ENCODE assay signal across 12 cellular contexts in genomic region chr9:17004500-17004899, GRCh38.
A peak's percentile ranks its signal among the peaks of the same experiment; 100 is the strongest.
DNase-seq lines count a peak whose midpoint lies in the region; ATAC-seq, FAIRE-seq and TF ChIP-seq lines count a peak whose summit lies in the region.
"Had no signal": no experiment of that assay in that cellular context is flagged by ENCODE, and none has a peak within 500 bp of the region (broad histone marks: within the 10 kb centered on the region; RNA-seq: fewer than 3 reads in every experiment).

No MANE protein-coding gene starts in this region.

- H4K20me1 ChIP-seq in GM12878 (ENCODE audit: control insufficient read depth, insufficient read depth) = no peaks in the 10 kb centered on the region

- WGBS in GM12878 (ENCODE audit: insufficient coverage, insufficient replicate concordance, low lambda C conversion rate, missing lambda C conversion rate) = 11% methylated on average over 5 of the region's 5 CpGs

- SMC1A ChIA-PET in GM12878 (lab: Charles Lee; ENCODE audit: uncharacterized antibody, unreplicated experiment) = interaction anchor here (2.4 kb wide), 1 partner anchor 14 kb away, joined by 7 read pairs; no protein-coding TSS in a partner anchor

- POLR2A ChIA-PET in GM12878 (lab: Charles Lee) = no interaction called here

- H3K9me3 ChIP-seq in GM12878 (replicated peaks; ENCODE audit: control insufficient read depth, insufficient read depth, low read length) (no peaks in the 10 kb centered on the region), tibial artery (no peaks in the 10 kb centered on the region)
- H3K9me3 ChIP-seq: thyroid gland had no signal

- no TSS peak for BruUV-seq in GM12878 (replicated peaks; lab: Mats Ljungman, UMichigan)

- H3K4me2 ChIP-seq in GM12878 (ENCODE audit: control insufficient read depth, insufficient read depth) = no peak overlapping the region

- CTCF ChIA-PET in GM12878 (lab: Yijun Ruan, JAX) = interaction anchor here (0.7 to 1.0 kb wide), 3 partner anchors 15 to 329 kb away, joined by 3 read pairs; no protein-coding TSS in a partner anchor

- no peak for TF ChIP-seq POLR2A in GM12878 (IDR thresholded peaks at IDR 0.05; ENCODE audit: low read depth, low read length)

- ATAC-seq in GM12878 = peak; percentile 67

- H3K36me3 ChIP-seq in GM12878 (ENCODE audit: control insufficient read depth in 2 of 2, insufficient read depth in 2 of 2, low read length in 1 of 2) (no peaks in the 10 kb centered on the region), tibial artery (no peaks in the 10 kb centered on the region)
- H3K36me3 ChIP-seq: thyroid gland had no signal

- in situ Hi-C loops in GM12878 (cut with MboI) = no loop called here

- H3K4me3 ChIP-seq in GM12878 = no peak overlapping the region
- no peak overlapping the region for H3K4me3 ChIP-seq in tibial artery
- H3K4me3 ChIP-seq: thyroid gland had no signal

- TF ChIP-seq CTCF in GM12878 (IDR thresholded peaks at IDR 0.05 in 2 of 3, conservative IDR thresholded peaks at IDR 0.05 in 1 of 3; ENCODE audit: control insufficient read depth in 2 of 3, extremely low read depth in 1 of 3, insufficient read depth in 1 of 3, low read depth in 3 of 3, low read length in 3 of 3) (no peak), tibial artery (IDR thresholded peaks at IDR 0.05) (no peak)

- H3K27me3 ChIP-seq in GM12878 (replicated peaks in 1 of 2; ENCODE audit: control insufficient read depth in 2 of 2, insufficient read depth in 2 of 2, low read length in 1 of 2) (no peaks in the 10 kb centered on the region), tibial artery (no peaks in the 10 kb centered on the region)
- H3K27me3 ChIP-seq: thyroid gland had no signal

- H3K4me1 ChIP-seq in GM12878 (ENCODE audit: control insufficient read depth, insufficient read depth, low read length) (no peaks in the 10 kb centered on the region), tibial artery (peaks cover 0 to 13% (median 4%) of the 10 kb centered on the region in 4 donors)

- FAIRE-seq in HTR-8/SVneo (lab: Jason Lieb, UNC) = no peak
- FAIRE-seq in GM12878 (lab: Jason Lieb, UNC) = no peak
- FAIRE-seq: D721Med had no signal

- RAD21 ChIA-PET in GM12878 (lab: Charles Lee; ENCODE audit: unreplicated experiment) = no interaction called here

- H3K27ac ChIP-seq in GM12878 (ENCODE audit: control insufficient read depth, insufficient read depth) (no peak overlapping the region), tibial artery (peak overlapping the region; percentile 24 to 41)
- H3K27ac ChIP-seq: thyroid gland had no signal

- no peak for TF ChIP-seq EP300 in GM12878 (IDR thresholded peaks at IDR 0.05; ENCODE audit: borderline replicate concordance in 1 of 2, control insufficient read depth in 1 of 2, low read depth in 2 of 2, low read length in 2 of 2)

- no peak overlapping the region for H3K9ac ChIP-seq in GM12878 (ENCODE audit: control insufficient read depth, insufficient read depth, low read length)

- no peak for TF ChIP-seq RAD21 in GM12878 (IDR thresholded peaks at IDR 0.05; ENCODE audit: insufficient read depth, low read depth, low read length)

- no peak overlapping the region for H2AFZ ChIP-seq in GM12878 (ENCODE audit: control insufficient read depth, low read depth, low read length)

- H3K79me2 ChIP-seq in GM12878 (ENCODE audit: control insufficient read depth, insufficient read depth, low read length) = no peaks in the 10 kb centered on the region

- intact Hi-C loops in GM12878 (cut with micrococcal nuclease; ENCODE audit: unreplicated experiment) = no loop called here
- intact Hi-C loops in tibial artery (cut with DNase I; ENCODE audit: low total_unique reads) = no loop called here

- DNase-seq in HTR-8/SVneo (ENCODE audit: insufficient read length, low spot score) (peak; percentile 4), GM12878 (ENCODE audit: low read depth, low spot score) (no peak), iris pigment epithelial cell (ENCODE audit: low read depth) (peak; percentile 75), tibial artery (no peak), anterior cingulate cortex (lab: John Stamatoyannopoulos, UW) (no peak), NCI-H526 treated with DMSO at 0.1 percent for 48 hours (lab: John Stamatoyannopoulos, UW) (no peak)
- DNase-seq in stimulated activated naive CD4-positive, alpha-beta T cell treated with Interleukin-2 at 50 U/mL for 16 hours (lab: John Stamatoyannopoulos, UW) = no peak
- DNase-seq: activated CD8-positive, alpha-beta memory T cell treated with anti-CD3 and anti-CD28 coated beads for 24 hours; activated naive CD4-positive, alpha-beta T cell; cerebellar nuclear complex had no signal

TF ChIP-seq in GM12878, 131 proteins besides CTCF, POLR2A, EP300 and RAD21:
- TF ChIP-seq E2F4 (IDR thresholded peaks at IDR 0.05; ENCODE audit: low read depth, low read length) = no peak
- TF ChIP-seq PBX3 (IDR thresholded peaks at IDR 0.05; ENCODE audit: insufficient replicate concordance, low read depth, low read length) = no peak
- no peak for TF ChIP-seq BMI1 (IDR thresholded peaks at IDR 0.05; ENCODE audit: borderline replicate concordance)
- TF ChIP-seq NR2F1 (conservative IDR thresholded peaks at IDR 0.05) = peak; percentile 50
- no peak for TF ChIP-seq ZNF207 (IDR thresholded peaks at IDR 0.05; ENCODE audit: borderline replicate concordance)
- no peak for TF ChIP-seq BCLAF1 (IDR thresholded peaks at IDR 0.05)

Comparison
In these comparisons a context has a peak if more than half of its experiments do, and no peak if none do; other contexts are left out.
1. DNase-seq: peak in HTR-8/SVneo (single experiment) and iris pigment epithelial cell (single experiment); none in GM12878 (single experiment), tibial artery (0 of 2), stimulated activated naive CD4-positive, alpha-beta T cell treated with Interleukin-2 at 50 U/mL for 16 hours (single experiment), anterior cingulate cortex (0 of 58) and NCI-H526 treated with DMSO at 0.1 percent for 48 hours (single experiment).